Comparison of ENCODE assay signal across 22 cellular contexts in the genomic region with DNA sequence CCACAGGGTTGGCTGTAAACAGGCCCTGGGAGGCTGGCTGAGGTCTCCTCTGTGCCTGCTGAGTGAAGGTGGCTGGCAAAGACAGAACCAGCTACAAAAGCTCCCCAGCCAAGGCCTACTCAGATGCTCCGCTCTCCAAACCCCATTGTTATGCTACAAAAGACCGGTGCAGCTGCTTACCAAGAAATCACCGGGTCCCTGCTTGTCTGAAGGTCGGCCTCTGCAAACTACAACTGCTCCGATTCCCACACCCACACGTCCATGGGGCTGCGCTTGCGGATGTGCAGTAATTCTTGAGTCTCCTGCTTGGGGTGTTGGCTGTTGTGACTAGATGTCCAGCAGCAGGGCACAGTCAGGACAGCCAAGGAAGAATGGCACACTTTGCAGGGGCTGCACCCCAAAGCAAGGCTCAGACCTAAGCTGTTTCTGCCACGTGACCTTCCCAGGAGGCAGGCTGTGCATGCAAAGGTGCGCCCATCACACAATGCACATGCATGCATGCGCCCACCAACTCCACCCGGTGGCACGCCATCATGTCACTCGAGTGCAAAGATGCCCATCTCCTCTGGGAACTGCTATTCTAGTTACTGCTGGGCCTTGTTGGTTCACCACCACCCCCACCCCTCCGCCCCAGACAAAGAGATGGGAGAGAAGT.
"Had no signal": no experiment of that assay in that cellular context is flagged by ENCODE, and none has a peak within 500 bp of the region (broad histone marks: within the 10 kb centered on the region; RNA-seq: fewer than 3 reads in every experiment).

No MANE protein-coding gene starts in this region.

- DNase-seq: activated CD4-positive, alpha-beta T cell treated with anti-CD3 and anti-CD28 coated beads for 36 hours; activated CD4-positive, alpha-beta T cell treated with anti-CD3 and anti-CD28 coated beads, Interleukin-2, amount 50 U/mL, for 4 hours; activated gamma-delta T cell treated with Interleukin-2 at 50 U/mL for 16 hours; activated T-cell treated with anti-CD3 and anti-CD28 coated beads, Interleukin-2, amount 50 U/mL, for 1 hour; anterior cingulate cortex; effector CD8-positive, alpha-beta T cell; immature natural killer cell; kidney glomerular epithelial cell; left ventricle myocardium inferior; nephron progenitor cell; occipital lobe; retina; spleen; stimulated activated CD4-positive, alpha-beta T cell treated with anti-CD3 and anti-CD28 coated beads, Interleukin-4, amount 100 ng/mL, for 24 hours; stimulated activated naive CD4-positive, alpha-beta T cell treated with Interleukin-2 at 50 U/mL for 16 hours; T-helper 9 cell had no signal

- H3K9me3 Mint-ChIP-seq: activated naive CD4-positive, alpha-beta T cell treated with anti-CD3 and anti-CD28 coated beads, Interleukin-2, amount 50 U/mL, for 24 hours; dendritic cell treated with granulocyte-macrophage colony-stimulating factor and Interleukin-4, amounts not matched to agents 40 ng/mL and 50 ng/mL, for 4 days; immature natural killer cell; nephron progenitor cell had no signal

- ATAC-seq: activated CD4-positive, alpha-beta T cell treated with anti-CD3 and anti-CD28 coated beads for 36 hours had no signal

- H3K4me2 ChIP-seq: hepatocyte had no signal

- H3K27ac Mint-ChIP-seq: activated CD4-positive, alpha-beta T cell treated with anti-CD3 and anti-CD28 coated beads for 36 hours; brain; dendritic cell treated with granulocyte-macrophage colony-stimulating factor and Interleukin-4, amounts not matched to agents 40 ng/mL and 50 ng/mL, for 4 days; immature natural killer cell; nephron progenitor cell; progenitor cell of endocrine pancreas had no signal

- H3K36me3 ChIP-seq: left ventricle myocardium inferior, spleen, thoracic aorta had no signal

- H3K4me3 Mint-ChIP-seq: activated CD4-positive, alpha-beta T cell treated with anti-CD3 and anti-CD28 coated beads for 36 hours; activated naive CD4-positive, alpha-beta T cell treated with anti-CD3 and anti-CD28 coated beads, Interleukin-2, amount 50 U/mL, for 24 hours; brain; dendritic cell treated with granulocyte-macrophage colony-stimulating factor and Interleukin-4, amounts not matched to agents 40 ng/mL and 50 ng/mL, for 4 days; immature natural killer cell; nephron progenitor cell had no signal

- H3K4me1 ChIP-seq: left ventricle myocardium inferior, spleen had no signal

- H3K4me1 Mint-ChIP-seq: activated CD4-positive, alpha-beta T cell treated with anti-CD3 and anti-CD28 coated beads for 36 hours; activated naive CD4-positive, alpha-beta T cell treated with anti-CD3 and anti-CD28 coated beads, Interleukin-2, amount 50 U/mL, for 24 hours; immature natural killer cell had no signal

- H3K27ac ChIP-seq: hepatocyte, left ventricle myocardium inferior, spleen had no signal

- H3K27me3 ChIP-seq: hepatocyte, spleen had no signal

- H3K36me3 Mint-ChIP-seq: activated naive CD4-positive, alpha-beta T cell treated with anti-CD3 and anti-CD28 coated beads, Interleukin-2, amount 50 U/mL, for 24 hours; brain; immature natural killer cell had no signal

- H3K9me3 ChIP-seq: left ventricle myocardium inferior, spleen, thoracic aorta had no signal

- H2AFZ ChIP-seq: hepatocyte had no signal

- H3K4me3 ChIP-seq: hepatocyte, left ventricle myocardium inferior, spleen, thoracic aorta had no signal

- H3K79me2 ChIP-seq: hepatocyte had no signal

- H3K27me3 Mint-ChIP-seq: activated CD4-positive, alpha-beta T cell treated with anti-CD3 and anti-CD28 coated beads for 36 hours had no signal
